Comparison of ENCODE assay signal across 1 cellular context in genomic region chr6:132333639-132334516, GRCh38.
TF ChIP-seq lines count a peak whose summit lies in the region.

No MANE protein-coding gene starts in this region.

TF ChIP-seq in SK-N-SH, 30 proteins besides CTCF, POLR2A, EP300 and RAD21 (continued from another document):
- TF ChIP-seq CHD2 (IDR thresholded peaks at IDR 0.05; ENCODE audit: low read length, partially characterized antibody), result no peak
- peak; percentile 97 for TF ChIP-seq JUND (IDR thresholded peaks at IDR 0.05)
- TF ChIP-seq ELF1 (IDR thresholded peaks at IDR 0.05), result no peak
- TF ChIP-seq GABPA (IDR thresholded peaks at IDR 0.05; ENCODE audit: low read depth), result no peak
- TF ChIP-seq MAX (IDR thresholded peaks at IDR 0.05; ENCODE audit: low read depth), result peak; percentile 77
- TF ChIP-seq GATA2 (CRISPR knock-in tag; IDR thresholded peaks at IDR 0.05), result no peak
- no peak for TF ChIP-seq EZH2phosphoT487 (IDR thresholded peaks at IDR 0.05; ENCODE audit: borderline replicate concordance, low read depth)
- no peak for TF ChIP-seq FOXM1 (IDR thresholded peaks at IDR 0.05; ENCODE audit: low read depth)
- TF ChIP-seq FOSL2 (IDR thresholded peaks at IDR 0.05; ENCODE audit: borderline replicate concordance, low read depth), result peak; percentile 97
- peak; percentile 79; the same call in 1 of the 2 replicates for TF ChIP-seq POLR2AphosphoS5 (IDR thresholded peaks at IDR 0.05; ENCODE audit: low read depth, low read length)
- peak; percentile 66; the same call in 1 of the 2 replicates for TF ChIP-seq NFIC (IDR thresholded peaks at IDR 0.05; ENCODE audit: borderline replicate concordance)
- no peak for TF ChIP-seq MXI1 (IDR thresholded peaks at IDR 0.05; ENCODE audit: low read depth, low read length)
- TF ChIP-seq SMC3 (IDR thresholded peaks at IDR 0.05; ENCODE audit: low read depth, low read length), result no peak
- no peak for TF ChIP-seq TAF1 (IDR thresholded peaks at IDR 0.05; ENCODE audit: borderline replicate concordance, low read depth, low read length)
- TF ChIP-seq IRF3 (IDR thresholded peaks at IDR 0.05; ENCODE audit: low read depth, low read length), result no peak
TF ChIP-seq in SK-N-SH: peak in this region for 12.
